1 cellular context compared by ENCODE assay signal in the genomic region with DNA sequence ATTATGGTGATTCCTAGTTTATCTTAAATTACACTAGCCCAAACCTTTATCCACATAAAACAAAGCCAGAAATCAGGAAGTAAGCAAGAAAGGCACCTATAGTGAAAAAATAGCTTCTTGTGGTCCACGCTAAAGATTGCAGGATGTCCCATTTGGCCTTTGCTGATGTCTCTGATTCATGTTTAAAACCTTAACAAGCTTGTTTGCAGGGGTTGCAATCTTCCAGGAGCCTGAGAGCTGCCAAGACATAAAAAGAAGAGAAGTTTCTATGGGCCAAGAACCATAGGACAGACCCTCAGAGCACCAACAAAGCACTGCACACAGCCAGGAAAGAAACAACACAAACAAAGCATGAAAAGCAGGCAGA.
TF ChIP-seq lines count a peak whose summit lies in the region.

No MANE protein-coding gene starts in this region.

TF ChIP-seq in GM12878, 131 proteins besides CTCF, POLR2A, EP300 and RAD21:
- TF ChIP-seq ESRRA (IDR thresholded peaks at IDR 0.05; ENCODE audit: low read length) (no peak), JUND (IDR thresholded peaks at IDR 0.05; ENCODE audit: low read depth, low read length) (no peak), ZSCAN29 (IDR thresholded peaks at IDR 0.05) (no peak), NR2C1 (IDR thresholded peaks at IDR 0.05) (no peak)
